In the genomic region with DNA sequence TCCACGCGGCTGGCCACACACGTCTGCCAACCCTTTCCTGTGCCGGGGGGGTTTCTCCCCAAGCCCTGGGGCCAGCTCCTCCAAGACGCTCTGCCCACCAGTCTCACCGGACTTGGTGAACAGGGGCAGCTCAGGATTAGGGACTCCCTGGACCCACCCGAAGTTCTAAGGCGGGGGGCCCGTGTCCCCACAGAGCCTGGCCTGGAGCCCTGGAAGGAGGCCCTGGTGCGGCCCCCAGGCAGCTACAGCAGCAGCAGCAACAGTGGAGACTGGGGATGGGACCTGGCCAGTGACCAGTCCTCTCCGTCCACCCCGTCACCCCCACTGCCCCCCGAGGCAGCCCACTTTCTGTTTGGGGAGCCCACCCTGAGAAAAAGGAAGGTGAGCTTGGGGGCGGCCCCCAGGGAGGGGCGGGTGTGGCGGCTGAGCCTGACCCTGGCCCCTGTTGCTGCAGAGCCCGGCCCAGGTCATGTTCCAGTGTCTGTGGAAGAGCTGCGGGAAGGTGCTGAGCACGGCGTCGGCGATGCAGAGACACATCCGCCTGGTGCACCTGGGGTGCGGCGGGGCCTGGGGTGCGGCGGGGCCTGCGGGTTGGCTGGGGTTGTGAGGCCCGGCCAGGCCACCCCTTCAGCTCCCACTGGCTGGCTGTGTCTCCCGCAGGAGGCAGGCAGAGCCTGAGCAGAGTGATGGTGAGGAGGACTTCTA, we compare ENCODE assay signal across 6 cellular contexts. TPM values are rescaled to one million over a fixed set of nuclear protein-coding genes. Genes with fewer than 3 reads are reported as not detected.
DNase-seq lines count a peak whose midpoint lies in the region; ATAC-seq lines count a peak whose summit lies in the region.

No MANE protein-coding gene starts in this region.

- H3K27ac Mint-ChIP-seq in activated naive CD4-positive, alpha-beta T cell treated with anti-CD3 and anti-CD28 coated beads, Interleukin-2, amount 50 U/mL, for 24 hours = no peak overlapping the region
- H3K27ac Mint-ChIP-seq in activated naive CD4-positive, alpha-beta T cell treated with anti-CD3 and anti-CD28 coated beads for 36 hours = no peak overlapping the region

- H3K36me3 ChIP-seq in iPS-15b (ENCODE audit: control insufficient read depth, insufficient read depth, low read length) (peaks cover 26% of the 10 kb centered on the region), urinary bladder (ENCODE audit: insufficient read depth) (no peaks in the 10 kb centered on the region)

- no peaks in the 10 kb centered on the region for H3K9me3 ChIP-seq in iPS-15b (ENCODE audit: control insufficient read depth, insufficient read depth, low read length)

- DNase-seq in activated naive CD4-positive, alpha-beta T cell treated with anti-CD3 and anti-CD28 coated beads for 36 hours = no peak
- no peak for DNase-seq in NCI-H446 treated with DMSO at 0.1 percent for 48 hours (lab: John Stamatoyannopoulos, UW)

- H3K27me3 Mint-ChIP-seq in activated naive CD4-positive, alpha-beta T cell treated with anti-CD3 and anti-CD28 coated beads, Interleukin-2, amount 50 U/mL, for 24 hours = no peaks in the 10 kb centered on the region
- H3K27me3 Mint-ChIP-seq in activated naive CD4-positive, alpha-beta T cell treated with anti-CD3 and anti-CD28 coated beads for 36 hours (ENCODE audit: low read depth) = no peaks in the 10 kb centered on the region

- peak overlapping the region; percentile 15 for H3K4me3 Mint-ChIP-seq in activated naive CD4-positive, alpha-beta T cell treated with anti-CD3 and anti-CD28 coated beads, Interleukin-2, amount 50 U/mL, for 24 hours
- H3K4me3 Mint-ChIP-seq in activated naive CD4-positive, alpha-beta T cell treated with anti-CD3 and anti-CD28 coated beads for 36 hours = no peak overlapping the region

- CTCF ChIA-PET in activated naive CD4-positive, alpha-beta T cell treated with anti-CD3 and anti-CD28 coated beads for 36 hours (lab: Charles Lee) = interaction anchor here (0.9 to 1.6 kb wide), 3 partner anchors 35 to 87 kb away, joined by 3 to 4 read pairs (median 3); no protein-coding TSS in a partner anchor

- H3K4me3 ChIP-seq in iPS-15b (ENCODE audit: low read depth, low read length) (peak overlapping the region; percentile 70), urinary bladder (ENCODE audit: low read depth, low read length) (no peak overlapping the region)

- intact Hi-C loops in activated naive CD4-positive, alpha-beta T cell treated with anti-CD3 and anti-CD28 coated beads for 36 hours (cut with micrococcal nuclease) = no loop called here

- no peaks in the 10 kb centered on the region for H3K27me3 ChIP-seq in iPS-15b (ENCODE audit: control insufficient read depth, insufficient read depth, low read length)

- no peak overlapping the region for H3K9ac ChIP-seq in iPS-15b (ENCODE audit: low read depth, low read length)

- 77% methylated on average over 30 of the region's 30 CpGs for WGBS in urinary bladder

- H3K4me1 Mint-ChIP-seq in activated naive CD4-positive, alpha-beta T cell treated with anti-CD3 and anti-CD28 coated beads, Interleukin-2, amount 50 U/mL, for 24 hours = no peaks in the 10 kb centered on the region
- peaks cover 10% of the 10 kb centered on the region for H3K4me1 Mint-ChIP-seq in activated naive CD4-positive, alpha-beta T cell treated with anti-CD3 and anti-CD28 coated beads for 36 hours (ENCODE audit: low read depth)

- no peaks in the 10 kb centered on the region for H3K36me3 Mint-ChIP-seq in activated naive CD4-positive, alpha-beta T cell treated with anti-CD3 and anti-CD28 coated beads, Interleukin-2, amount 50 U/mL, for 24 hours
- H3K36me3 Mint-ChIP-seq in activated naive CD4-positive, alpha-beta T cell treated with anti-CD3 and anti-CD28 coated beads for 36 hours (ENCODE audit: low read depth) = no peaks in the 10 kb centered on the region

- no peak for ATAC-seq in GM21717 (IDR thresholded peaks at IDR 0.05; ENCODE audit: unreplicated experiment)

- H3K4me1 ChIP-seq in iPS-15b (ENCODE audit: control insufficient read depth, insufficient read depth, low read length) (no peaks in the 10 kb centered on the region), urinary bladder (ENCODE audit: insufficient read depth) (no peaks in the 10 kb centered on the region)

- H3K9me3 Mint-ChIP-seq in activated naive CD4-positive, alpha-beta T cell treated with anti-CD3 and anti-CD28 coated beads, Interleukin-2, amount 50 U/mL, for 24 hours = no peaks in the 10 kb centered on the region
- no peaks in the 10 kb centered on the region for H3K9me3 Mint-ChIP-seq in activated naive CD4-positive, alpha-beta T cell treated with anti-CD3 and anti-CD28 coated beads for 36 hours

- peak overlapping the region; percentile 94 for H3K27ac ChIP-seq in urinary bladder (ENCODE audit: low read depth)

RNA-seq across cellular contexts. Expression of gene SLC2A4RG, which starts 2.3 kb away (rescaled TPM):
- 10 to 100 TPM; 22.4 to 24.8 TPM for total RNA-seq in activated naive CD4-positive, alpha-beta T cell treated with anti-CD3 and anti-CD28 coated beads for 36 hours
- total RNA-seq in urinary bladder = 8.6 TPM
- 106 TPM for polyA plus RNA-seq in urinary bladder

RNA-seq across cellular contexts. Expression of gene LIME1, which starts 5.4 kb away (rescaled TPM):
- 1 to 10 TPM; 3.1 to 4.1 TPM for total RNA-seq in activated naive CD4-positive, alpha-beta T cell treated with anti-CD3 and anti-CD28 coated beads for 36 hours
- 1.1 TPM for total RNA-seq in urinary bladder
- polyA plus RNA-seq in urinary bladder = 7.9 TPM

RNA-seq across cellular contexts. Expression of gene ZGPAT, which starts 34.0 kb away (rescaled TPM):
- total RNA-seq in activated naive CD4-positive, alpha-beta T cell treated with anti-CD3 and anti-CD28 coated beads for 36 hours = 10 to 100 TPM; 15.3 to 18.0 TPM
- 11.0 TPM for total RNA-seq in urinary bladder
- polyA plus RNA-seq in urinary bladder = 30.7 TPM

RNA-seq across cellular contexts. Expression of gene ARFRP1, which starts 34.1 kb away (rescaled TPM):
- total RNA-seq in activated naive CD4-positive, alpha-beta T cell treated with anti-CD3 and anti-CD28 coated beads for 36 hours = 10 to 100 TPM; 45.6 to 49.2 TPM
- total RNA-seq in urinary bladder = 17.9 TPM
- 40.8 TPM for polyA plus RNA-seq in urinary bladder

RNA-seq across cellular contexts. Expression of gene TNFRSF6B, which starts 45.4 kb away (rescaled TPM):
- not detected for total RNA-seq in activated naive CD4-positive, alpha-beta T cell treated with anti-CD3 and anti-CD28 coated beads for 36 hours
- 0.42 TPM for total RNA-seq in urinary bladder
- polyA plus RNA-seq in urinary bladder = 35.6 TPM
